1 cellular context compared by ENCODE assay signal in genomic region chr16:2983706-2984136, GRCh38.
A peak's percentile ranks its signal among the peaks of the same experiment; 100 is the strongest.
TF ChIP-seq lines count a peak whose summit lies in the region.

No MANE protein-coding gene starts in this region.

TF ChIP-seq in IMR-90, 13 proteins besides CTCF, POLR2A, EP300 and RAD21:
- TF ChIP-seq CHD1 (IDR thresholded peaks at IDR 0.05; ENCODE audit: low read depth, low read length) (no peak), USF2 (IDR thresholded peaks at IDR 0.05; ENCODE audit: low read depth, low read length) (no peak), MAZ (IDR thresholded peaks at IDR 0.05; ENCODE audit: borderline replicate concordance, low read depth, low read length) (peak; percentile 42; the same call in 1 of the 2 replicates), SMC3 (IDR thresholded peaks at IDR 0.05; ENCODE audit: low read depth, low read length) (peak; percentile 52), RCOR1 (IDR thresholded peaks at IDR 0.05; ENCODE audit: insufficient replicate concordance, low read length) (no peak), CEBPB (IDR thresholded peaks at IDR 0.05; ENCODE audit: low read depth, low read length) (no peak), BHLHE40 (IDR thresholded peaks at IDR 0.05; ENCODE audit: low read depth, low read length) (peak; percentile 69; the same call in 1 of the 2 replicates), RFX5 (IDR thresholded peaks at IDR 0.05; ENCODE audit: low read depth, low read length) (no peak)
